16 cellular contexts compared by ENCODE assay signal in genomic region chrX:153638436-153639176, GRCh38. TPM values are rescaled to one million over a fixed set of nuclear protein-coding genes. Genes with fewer than 3 reads are reported as not detected.
"Had no signal": no experiment of that assay in that cellular context is flagged by ENCODE, and none has a peak within 500 bp of the region (broad histone marks: within the 10 kb centered on the region; RNA-seq: fewer than 3 reads in every experiment).

No MANE protein-coding gene starts in this region.

- H3K27me3 ChIP-seq: thyroid gland had no signal

- ATAC-seq: left ventricle myocardium superior, T-helper 17 cell had no signal

- H3K36me3 ChIP-seq: neutrophil, right atrium auricular region, thyroid gland had no signal

- DNase-seq: activated B cell treated with CpG ODN at 0.5 μM for 24 hours; activated CD4-positive, alpha-beta T cell treated with anti-CD3 and anti-CD28 coated beads, Interleukin-2, amount 10 ng/mL, durations not matched to agents 24 days and 14 days; activated T-cell treated with anti-CD3 and anti-CD28 coated beads for 4 hours; left ventricle myocardium superior; mesendoderm; small intestine; T-helper 17 cell; thyroid gland had no signal

- H3K4me3 ChIP-seq: right atrium auricular region, thyroid gland had no signal

- FAIRE-seq: small intestine, urothelium cell line had no signal

- H3K27ac Mint-ChIP-seq: activated B cell treated with CpG ODN at 0.5 μM for 24 hours; activated CD4-positive, alpha-beta T cell treated with anti-CD3 and anti-CD28 coated beads, Interleukin-2, amount 10 ng/mL, durations not matched to agents 24 days and 14 days; activated naive CD4-positive, alpha-beta T cell treated with anti-CD3 and anti-CD28 coated beads, Interleukin-2, amount 50 U/mL, for 24 hours; activated T-helper 2 cell treated with anti-CD3 and anti-CD28 coated beads, Interferon-gamma antibody, Interleukin-2, Interleukin-4, amounts not matched to agents 10 μg/mL and 5 μg/mL and 100 μg/mL, durations not matched to agents 14 hours and 24 hours and 36 hours; dendritic cell treated with granulocyte-macrophage colony-stimulating factor and Interleukin-4, amounts not matched to agents 40 ng/mL and 50 ng/mL, for 4 days; T-helper 17 cell had no signal

- H3K4me3 Mint-ChIP-seq: activated B cell treated with CpG ODN at 0.5 μM for 24 hours; activated CD4-positive, alpha-beta T cell treated with anti-CD3 and anti-CD28 coated beads, Interleukin-2, amount 10 ng/mL, durations not matched to agents 24 days and 14 days; activated naive CD4-positive, alpha-beta T cell treated with anti-CD3 and anti-CD28 coated beads, Interleukin-2, amount 50 U/mL, for 24 hours; central memory CD8-positive, alpha-beta T cell; dendritic cell treated with granulocyte-macrophage colony-stimulating factor and Interleukin-4, amounts not matched to agents 40 ng/mL and 50 ng/mL, for 4 days; T-helper 17 cell had no signal

- H3K36me3 Mint-ChIP-seq: activated naive CD4-positive, alpha-beta T cell treated with anti-CD3 and anti-CD28 coated beads, Interleukin-2, amount 50 U/mL, for 24 hours had no signal

- H3K9me3 Mint-ChIP-seq: activated B cell treated with CpG ODN at 0.5 μM for 24 hours; activated CD4-positive, alpha-beta T cell treated with anti-CD3 and anti-CD28 coated beads, Interleukin-2, amount 10 ng/mL, durations not matched to agents 24 days and 14 days; activated naive CD4-positive, alpha-beta T cell treated with anti-CD3 and anti-CD28 coated beads, Interleukin-2, amount 50 U/mL, for 24 hours; activated T-helper 2 cell treated with anti-CD3 and anti-CD28 coated beads, Interferon-gamma antibody, Interleukin-2, Interleukin-4, amounts not matched to agents 10 μg/mL and 5 μg/mL and 100 μg/mL, durations not matched to agents 14 hours and 24 hours and 36 hours; central memory CD8-positive, alpha-beta T cell; dendritic cell treated with granulocyte-macrophage colony-stimulating factor and Interleukin-4, amounts not matched to agents 40 ng/mL and 50 ng/mL, for 4 days had no signal

- H3K27ac ChIP-seq: neutrophil, right atrium auricular region, thyroid gland had no signal

- H3K9me3 ChIP-seq: neutrophil, right atrium auricular region, thyroid gland had no signal

RNA-seq across cellular contexts. Expression of gene DUSP9, which starts 8.4 kb away (rescaled TPM):
- total RNA-seq: activated B cell treated with CpG ODN at 0.5 μM for 24 hours, myocyte, right atrium auricular region, T-helper 17 cell, thyroid gland had no signal

RNA-seq across cellular contexts. Expression of gene PNCK, which starts 35.0 kb away (rescaled TPM):
- total RNA-seq: activated B cell treated with CpG ODN at 0.5 μM for 24 hours had no signal
